2 cellular contexts compared by ENCODE assay signal in genomic region chr6:107491791-107492674, GRCh38.
A peak's percentile ranks its signal among the peaks of the same experiment; 100 is the strongest.
TF ChIP-seq lines count a peak whose summit lies in the region.

No MANE protein-coding gene starts in this region.

TF ChIP-seq in K562, 482 proteins besides CTCF, POLR2A, EP300 and RAD21:
- TF ChIP-seq ZFP36 (IDR thresholded peaks at IDR 0.05; ENCODE audit: low read depth, low read length, partially characterized antibody) (peak; percentile 2), CBX2 (IDR thresholded peaks at IDR 0.05; ENCODE audit: insufficient read depth, low read length, poor library complexity, severe bottlenecking) (peak; percentile 8)
- TF ChIP-seq, protein P1, sequence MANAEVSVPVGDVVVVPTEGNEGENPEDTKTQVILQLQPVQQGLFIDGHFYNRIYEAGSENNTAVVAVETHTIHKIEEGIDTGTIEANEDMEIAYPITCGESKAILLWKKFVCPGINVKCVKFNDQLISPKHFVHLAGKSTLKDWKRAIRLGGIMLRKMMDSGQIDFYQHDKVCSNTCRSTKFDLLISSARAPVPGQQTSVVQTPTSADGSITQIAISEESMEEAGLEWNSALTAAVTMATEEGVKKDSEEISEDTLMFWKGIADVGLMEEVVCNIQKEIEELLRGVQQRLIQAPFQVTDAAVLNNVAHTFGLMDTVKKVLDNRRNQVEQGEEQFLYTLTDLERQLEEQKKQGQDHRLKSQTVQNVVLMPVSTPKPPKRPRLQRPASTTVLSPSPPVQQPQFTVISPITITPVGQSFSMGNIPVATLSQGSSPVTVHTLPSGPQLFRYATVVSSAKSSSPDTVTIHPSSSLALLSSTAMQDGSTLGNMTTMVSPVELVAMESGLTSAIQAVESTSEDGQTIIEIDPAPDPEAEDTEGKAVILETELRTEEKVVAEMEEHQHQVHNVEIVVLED (CRISPR knock-in tag; IDR thresholded peaks at IDR 0.05) = no peak
TF ChIP-seq in K562: peak in this region for 2.

TF ChIP-seq in HepG2, 621 proteins besides CTCF, POLR2A, EP300 and RAD21:
- no peak for TF ChIP-seq FOXA1 (IDR thresholded peaks at IDR 0.05)
- TF ChIP-seq FOXA1 (CRISPR knock-in tag; IDR thresholded peaks at IDR 0.05) = peak; percentile 56
- TF ChIP-seq, protein P2, sequence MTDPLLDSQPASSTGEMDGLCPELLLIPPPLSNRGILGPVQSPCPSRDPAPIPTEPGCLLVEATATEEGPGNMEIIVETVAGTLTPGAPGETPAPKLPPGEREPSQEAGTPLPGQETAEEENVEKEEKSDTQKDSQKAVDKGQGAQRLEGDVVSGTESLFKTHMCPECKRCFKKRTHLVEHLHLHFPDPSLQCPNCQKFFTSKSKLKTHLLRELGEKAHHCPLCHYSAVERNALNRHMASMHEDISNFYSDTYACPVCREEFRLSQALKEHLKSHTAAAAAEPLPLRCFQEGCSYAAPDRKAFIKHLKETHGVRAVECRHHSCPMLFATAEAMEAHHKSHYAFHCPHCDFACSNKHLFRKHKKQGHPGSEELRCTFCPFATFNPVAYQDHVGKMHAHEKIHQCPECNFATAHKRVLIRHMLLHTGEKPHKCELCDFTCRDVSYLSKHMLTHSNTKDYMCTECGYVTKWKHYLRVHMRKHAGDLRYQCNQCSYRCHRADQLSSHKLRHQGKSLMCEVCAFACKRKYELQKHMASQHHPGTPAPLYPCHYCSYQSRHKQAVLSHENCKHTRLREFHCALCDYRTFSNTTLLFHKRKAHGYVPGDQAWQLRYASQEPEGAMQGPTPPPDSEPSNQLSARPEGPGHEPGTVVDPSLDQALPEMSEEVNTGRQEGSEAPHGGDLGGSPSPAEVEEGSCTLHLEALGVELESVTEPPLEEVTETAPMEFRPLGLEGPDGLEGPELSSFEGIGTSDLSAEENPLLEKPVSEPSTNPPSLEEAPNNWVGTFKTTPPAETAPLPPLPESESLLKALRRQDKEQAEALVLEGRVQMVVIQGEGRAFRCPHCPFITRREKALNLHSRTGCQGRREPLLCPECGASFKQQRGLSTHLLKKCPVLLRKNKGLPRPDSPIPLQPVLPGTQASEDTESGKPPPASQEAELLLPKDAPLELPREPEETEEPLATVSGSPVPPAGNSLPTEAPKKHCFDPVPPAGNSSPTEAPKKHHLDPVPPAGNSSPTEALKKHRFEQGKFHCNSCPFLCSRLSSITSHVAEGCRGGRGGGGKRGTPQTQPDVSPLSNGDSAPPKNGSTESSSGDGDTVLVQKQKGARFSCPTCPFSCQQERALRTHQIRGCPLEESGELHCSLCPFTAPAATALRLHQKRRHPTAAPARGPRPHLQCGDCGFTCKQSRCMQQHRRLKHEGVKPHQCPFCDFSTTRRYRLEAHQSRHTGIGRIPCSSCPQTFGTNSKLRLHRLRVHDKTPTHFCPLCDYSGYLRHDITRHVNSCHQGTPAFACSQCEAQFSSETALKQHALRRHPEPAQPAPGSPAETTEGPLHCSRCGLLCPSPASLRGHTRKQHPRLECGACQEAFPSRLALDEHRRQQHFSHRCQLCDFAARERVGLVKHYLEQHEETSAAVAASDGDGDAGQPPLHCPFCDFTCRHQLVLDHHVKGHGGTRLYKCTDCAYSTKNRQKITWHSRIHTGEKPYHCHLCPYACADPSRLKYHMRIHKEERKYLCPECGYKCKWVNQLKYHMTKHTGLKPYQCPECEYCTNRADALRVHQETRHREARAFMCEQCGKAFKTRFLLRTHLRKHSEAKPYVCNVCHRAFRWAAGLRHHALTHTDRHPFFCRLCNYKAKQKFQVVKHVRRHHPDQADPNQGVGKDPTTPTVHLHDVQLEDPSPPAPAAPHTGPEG (CRISPR knock-in tag; IDR thresholded peaks at IDR 0.05) = no peak
- TF ChIP-seq ZNF839 (CRISPR knock-in tag; IDR thresholded peaks at IDR 0.05; ENCODE audit: borderline replicate concordance) = no peak
- no peak for TF ChIP-seq MBD4 (IDR thresholded peaks at IDR 0.05; ENCODE audit: borderline replicate concordance, low read length)
- no peak for TF ChIP-seq JUN (CRISPR knock-in tag; IDR thresholded peaks at IDR 0.05)
- TF ChIP-seq, protein P3, sequence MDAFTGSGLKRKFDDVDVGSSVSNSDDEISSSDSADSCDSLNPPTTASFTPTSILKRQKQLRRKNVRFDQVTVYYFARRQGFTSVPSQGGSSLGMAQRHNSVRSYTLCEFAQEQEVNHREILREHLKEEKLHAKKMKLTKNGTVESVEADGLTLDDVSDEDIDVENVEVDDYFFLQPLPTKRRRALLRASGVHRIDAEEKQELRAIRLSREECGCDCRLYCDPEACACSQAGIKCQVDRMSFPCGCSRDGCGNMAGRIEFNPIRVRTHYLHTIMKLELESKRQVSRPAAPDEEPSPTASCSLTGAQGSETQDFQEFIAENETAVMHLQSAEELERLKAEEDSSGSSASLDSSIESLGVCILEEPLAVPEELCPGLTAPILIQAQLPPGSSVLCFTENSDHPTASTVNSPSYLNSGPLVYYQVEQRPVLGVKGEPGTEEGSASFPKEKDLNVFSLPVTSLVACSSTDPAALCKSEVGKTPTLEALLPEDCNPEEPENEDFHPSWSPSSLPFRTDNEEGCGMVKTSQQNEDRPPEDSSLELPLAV (CRISPR knock-in tag; conservative IDR thresholded peaks at IDR 0.05; ENCODE audit: low read depth) = no peak
- TF ChIP-seq HDAC6 (IDR thresholded peaks at IDR 0.05; ENCODE audit: low read depth, low read length) = no peak
- TF ChIP-seq, protein P4, sequence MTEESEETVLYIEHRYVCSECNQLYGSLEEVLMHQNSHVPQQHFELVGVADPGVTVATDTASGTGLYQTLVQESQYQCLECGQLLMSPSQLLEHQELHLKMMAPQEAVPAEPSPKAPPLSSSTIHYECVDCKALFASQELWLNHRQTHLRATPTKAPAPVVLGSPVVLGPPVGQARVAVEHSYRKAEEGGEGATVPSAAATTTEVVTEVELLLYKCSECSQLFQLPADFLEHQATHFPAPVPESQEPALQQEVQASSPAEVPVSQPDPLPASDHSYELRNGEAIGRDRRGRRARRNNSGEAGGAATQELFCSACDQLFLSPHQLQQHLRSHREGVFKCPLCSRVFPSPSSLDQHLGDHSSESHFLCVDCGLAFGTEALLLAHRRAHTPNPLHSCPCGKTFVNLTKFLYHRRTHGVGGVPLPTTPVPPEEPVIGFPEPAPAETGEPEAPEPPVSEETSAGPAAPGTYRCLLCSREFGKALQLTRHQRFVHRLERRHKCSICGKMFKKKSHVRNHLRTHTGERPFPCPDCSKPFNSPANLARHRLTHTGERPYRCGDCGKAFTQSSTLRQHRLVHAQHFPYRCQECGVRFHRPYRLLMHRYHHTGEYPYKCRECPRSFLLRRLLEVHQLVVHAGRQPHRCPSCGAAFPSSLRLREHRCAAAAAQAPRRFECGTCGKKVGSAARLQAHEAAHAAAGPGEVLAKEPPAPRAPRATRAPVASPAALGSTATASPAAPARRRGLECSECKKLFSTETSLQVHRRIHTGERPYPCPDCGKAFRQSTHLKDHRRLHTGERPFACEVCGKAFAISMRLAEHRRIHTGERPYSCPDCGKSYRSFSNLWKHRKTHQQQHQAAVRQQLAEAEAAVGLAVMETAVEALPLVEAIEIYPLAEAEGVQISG (CRISPR knock-in tag; IDR thresholded peaks at IDR 0.05) = no peak
- no peak for TF ChIP-seq POLR2AphosphoS2 (IDR thresholded peaks at IDR 0.05; ENCODE audit: low read depth, low read length)
- no peak for TF ChIP-seq RAD51 (IDR thresholded peaks at IDR 0.05; ENCODE audit: borderline replicate concordance)
- TF ChIP-seq FOXA3 (CRISPR knock-in tag; IDR thresholded peaks at IDR 0.05) = 0 out of 2 replicates have a peak, but pooled peaks have one; percentile 23
- TF ChIP-seq ZNF350 (CRISPR knock-in tag; IDR thresholded peaks at IDR 0.05; ENCODE audit: borderline replicate concordance, low read depth) = no peak
- peak; percentile 5; the same call in 1 of the 2 replicates for TF ChIP-seq CEBPG (CRISPR knock-in tag; IDR thresholded peaks at IDR 0.05)
- TF ChIP-seq ZNF761 (CRISPR knock-in tag; conservative IDR thresholded peaks at IDR 0.05) = no peak
- no peak for TF ChIP-seq SMAD3 (CRISPR knock-in tag; IDR thresholded peaks at IDR 0.05)
- no peak for TF ChIP-seq ZBTB20 (CRISPR knock-in tag; IDR thresholded peaks at IDR 0.05; ENCODE audit: borderline replicate concordance, low read depth)
- TF ChIP-seq SIX1 (CRISPR knock-in tag; IDR thresholded peaks at IDR 0.05; ENCODE audit: borderline replicate concordance) = no peak
- TF ChIP-seq CHD4 (IDR thresholded peaks at IDR 0.05; ENCODE audit: borderline replicate concordance, low read length) = no peak
- TF ChIP-seq HNRNPK (IDR thresholded peaks at IDR 0.05; ENCODE audit: low read depth, low read length, poor library complexity, severe bottlenecking) = no peak
TF ChIP-seq in HepG2: peak in this region for 3.
